In genomic region chr6:31083742-31084354, GRCh38 we compare ENCODE assay signal across 8 cellular contexts. TPM values are rescaled to one million over a fixed set of nuclear protein-coding genes. Genes with fewer than 3 reads are reported as not detected.
DNase-seq lines count a peak whose midpoint lies in the region; ATAC-seq and TF ChIP-seq lines count a peak whose summit lies in the region.

No MANE protein-coding gene starts in this region.

- H4K20me1 ChIP-seq in OCI-LY1 (ENCODE audit: insufficient read depth, low read length), result no peaks in the 10 kb centered on the region

- H3K36me3 Mint-ChIP-seq in activated naive CD8-positive, alpha-beta T cell treated with anti-CD3 and anti-CD28 coated beads for 36 hours, result no peaks in the 10 kb centered on the region
- no peaks in the 10 kb centered on the region for H3K36me3 Mint-ChIP-seq in type B pancreatic cell

- DNase-seq in activated T-cell treated with anti-CD3 and anti-CD28 coated beads for 1 hour (ENCODE audit: low read depth), result peak; percentile 21
- no peak for DNase-seq in activated T-cell treated with anti-CD3 and anti-CD28 coated beads for 4 hours
- DNase-seq in activated naive CD8-positive, alpha-beta T cell treated with anti-CD3 and anti-CD28 coated beads for 36 hours, result peak; percentile 33
- DNase-seq in islet precursor cell, result peak; percentile 78
- DNase-seq in type B pancreatic cell (ENCODE audit: extremely low spot score, unreplicated experiment), result no peak

- no peak overlapping the region for H3K9ac ChIP-seq in OCI-LY1 (ENCODE audit: low read length)

- H3K9me3 Mint-ChIP-seq in activated naive CD8-positive, alpha-beta T cell treated with anti-CD3 and anti-CD28 coated beads for 36 hours, result no peaks in the 10 kb centered on the region
- no peaks in the 10 kb centered on the region for H3K9me3 Mint-ChIP-seq in type B pancreatic cell

- no peaks in the 10 kb centered on the region for H3K79me2 ChIP-seq in OCI-LY1 (ENCODE audit: insufficient read depth, low read length)

- no peaks in the 10 kb centered on the region for H3K9me2 ChIP-seq in OCI-LY1 (ENCODE audit: low read depth, low read length)

- TF ChIP-seq CTCF in OCI-LY1 (IDR thresholded peaks at IDR 0.05; ENCODE audit: low read length) (peak; percentile 35; the same call in 1 of the 2 replicates), type B pancreatic cell (conservative IDR thresholded peaks at IDR 0.05) (peak; percentile 62)

- no peak overlapping the region for H3K4me3 ChIP-seq in OCI-LY1 (ENCODE audit: low read depth, low read length, poor library complexity, severe bottlenecking)

- no peaks in the 10 kb centered on the region; the same call in 1 of the 2 replicates for H3F3A ChIP-seq in OCI-LY1 (ENCODE audit: insufficient read depth, low read length)

- no peak overlapping the region for H3K27ac Mint-ChIP-seq in activated naive CD8-positive, alpha-beta T cell treated with anti-CD3 and anti-CD28 coated beads for 36 hours
- H3K27ac Mint-ChIP-seq in type B pancreatic cell, result no peak overlapping the region

- no peak overlapping the region for H3K4me2 ChIP-seq in OCI-LY1 (ENCODE audit: low read length)

- no peaks in the 10 kb centered on the region for H3K9me3 ChIP-seq in OCI-LY1 (ENCODE audit: low read length)

- no peak for ATAC-seq in GM18867 (IDR thresholded peaks at IDR 0.05; ENCODE audit: unreplicated experiment)
- ATAC-seq in HG03025 (IDR thresholded peaks at IDR 0.05; ENCODE audit: low FRiP score, unreplicated experiment), result no peak

- H2AFZ ChIP-seq in OCI-LY1 (ENCODE audit: low read length), result no peak overlapping the region

- peaks cover 7% of the 10 kb centered on the region for H3K27me3 Mint-ChIP-seq in activated naive CD8-positive, alpha-beta T cell treated with anti-CD3 and anti-CD28 coated beads for 36 hours
- peaks cover 4% of the 10 kb centered on the region for H3K27me3 Mint-ChIP-seq in type B pancreatic cell

- peaks cover 20% of the 10 kb centered on the region for H3K4me1 Mint-ChIP-seq in activated naive CD8-positive, alpha-beta T cell treated with anti-CD3 and anti-CD28 coated beads for 36 hours
- H3K4me1 Mint-ChIP-seq in type B pancreatic cell (ENCODE audit: unreplicated experiment), result peaks cover 24% of the 10 kb centered on the region

- no peaks in the 10 kb centered on the region for H3K4me1 ChIP-seq in OCI-LY1 (ENCODE audit: insufficient read depth, low read length, severe bottlenecking)

- no peak overlapping the region for H3K27ac ChIP-seq in OCI-LY1 (ENCODE audit: low read depth, low read length, poor library complexity, severe bottlenecking)

- no peaks in the 10 kb centered on the region for H3K36me3 ChIP-seq in OCI-LY1 (ENCODE audit: insufficient read depth, low read length)

- 0 out of 2 replicates have a peak, but pooled peaks cover 6% of the 10 kb centered on the region for H3K27me3 ChIP-seq in OCI-LY1 (ENCODE audit: insufficient read depth, low read length)

- H3K4me3 Mint-ChIP-seq in activated naive CD8-positive, alpha-beta T cell treated with anti-CD3 and anti-CD28 coated beads for 36 hours, result no peak overlapping the region
- no peak overlapping the region for H3K4me3 Mint-ChIP-seq in type B pancreatic cell

RNA-seq across cellular contexts. Expression of gene C6orf15, which starts 28.5 kb away (rescaled TPM):
- total RNA-seq in activated naive CD8-positive, alpha-beta T cell treated with anti-CD3 and anti-CD28 coated beads for 36 hours, result not detected
- total RNA-seq in type B pancreatic cell (ENCODE audit: low replicate concordance), result not detected in 2 replicates

RNA-seq across cellular contexts. Expression of gene PSORS1C1, which starts 30.8 kb away (rescaled TPM):
- total RNA-seq in activated naive CD8-positive, alpha-beta T cell treated with anti-CD3 and anti-CD28 coated beads for 36 hours, result under 1 TPM in 1 of 2 experiments, not detected in 1; 0.19 TPM
- not detected in 2 replicates for total RNA-seq in type B pancreatic cell (ENCODE audit: low replicate concordance)

RNA-seq across cellular contexts. Expression of gene CDSN, which starts 36.4 kb away (rescaled TPM):
- total RNA-seq in activated naive CD8-positive, alpha-beta T cell treated with anti-CD3 and anti-CD28 coated beads for 36 hours, result not detected
- total RNA-seq in type B pancreatic cell (ENCODE audit: low replicate concordance), result not detected in 2 replicates

RNA-seq across cellular contexts. Expression of gene PSORS1C2, which starts 55.0 kb away (rescaled TPM):
- not detected for total RNA-seq in activated naive CD8-positive, alpha-beta T cell treated with anti-CD3 and anti-CD28 coated beads for 36 hours
- total RNA-seq in type B pancreatic cell (ENCODE audit: low replicate concordance), result not detected in 2 replicates

Comparison
In these comparisons a context has a peak if more than half of its experiments do, and no peak if none do; other contexts are left out.
1. DNase-seq: peak in activated T-cell treated with anti-CD3 and anti-CD28 coated beads for 1 hour (single experiment), activated naive CD8-positive, alpha-beta T cell treated with anti-CD3 and anti-CD28 coated beads for 36 hours (single experiment) and islet precursor cell (single experiment); none in activated T-cell treated with anti-CD3 and anti-CD28 coated beads for 4 hours (single experiment) and type B pancreatic cell (single experiment).